Comparison of ENCODE assay signal across 14 cellular contexts in genomic region chr2:100875516-100876230, GRCh38. TPM values are rescaled to one million over a fixed set of nuclear protein-coding genes. Genes with fewer than 3 reads are reported as not detected.
DNase-seq lines count a peak whose midpoint lies in the region; ATAC-seq, FAIRE-seq and TF ChIP-seq lines count a peak whose summit lies in the region.
"Had no signal": no experiment of that assay in that cellular context is flagged by ENCODE, and none has a peak within 500 bp of the region (broad histone marks: within the 10 kb centered on the region; RNA-seq: fewer than 3 reads in every experiment).

No MANE protein-coding gene starts in this region.

- CTCF ChIA-PET in activated naive CD4-positive, alpha-beta T cell treated with anti-CD3 and anti-CD28 coated beads for 36 hours (lab: Charles Lee): interaction anchor here (0.6 to 1.4 kb wide), 6 partner anchors 12 to 334 kb away, joined by 3 to 4 read pairs (median 3); no protein-coding TSS in a partner anchor
- CTCF ChIA-PET in activated naive CD4-positive, alpha-beta T cell treated with anti-CD3 and anti-CD28 coated beads, Interleukin-2, amount 10 ng/mL, durations not matched to agents 7 days and 5 days (lab: Charles Lee): no interaction called here

- peak; percentile 33 for DNase-seq in activated naive CD4-positive, alpha-beta T cell treated with anti-CD3 and anti-CD28 coated beads for 36 hours
- DNase-seq in activated naive CD4-positive, alpha-beta T cell treated with anti-CD3 and anti-CD28 coated beads, Interleukin-2, amount 10 ng/mL, durations not matched to agents 7 days and 5 days: no peak
- DNase-seq in T-helper 17 cell: no peak
- peak; percentile 70 to 75 for DNase-seq in thyroid gland
- DNase-seq in GDM1 (lab: John Stamatoyannopoulos, UW): no peak
- DNase-seq in stimulated activated CD4-positive, alpha-beta T cell treated with anti-CD3 and anti-CD28 coated beads, Interleukin-2, amount 100 ng/mL, for 48 hours: no peak
- DNase-seq: AML-193; effector memory CD8-positive, alpha-beta T cell; NCI-H526 treated with DMSO at 0.1 percent for 48 hours; psoas muscle had no signal

- H3K4me1 Mint-ChIP-seq in activated naive CD4-positive, alpha-beta T cell treated with anti-CD3 and anti-CD28 coated beads for 36 hours (ENCODE audit: low read depth): peaks cover 11% of the 10 kb centered on the region
- H3K4me1 Mint-ChIP-seq in activated naive CD4-positive, alpha-beta T cell treated with anti-CD3 and anti-CD28 coated beads, Interleukin-2, amount 10 ng/mL, durations not matched to agents 7 days and 5 days: peaks cover 15% of the 10 kb centered on the region
- peaks cover 5% of the 10 kb centered on the region for H3K4me1 Mint-ChIP-seq in T-helper 17 cell

- no peaks in the 10 kb centered on the region for H3K36me3 ChIP-seq in thyroid gland

- H3K4me3 ChIP-seq in thyroid gland (replicated peaks in 1 of 3): no peak overlapping the region
- H3K4me3 ChIP-seq: psoas muscle had no signal

- H3K36me3 Mint-ChIP-seq in activated naive CD4-positive, alpha-beta T cell treated with anti-CD3 and anti-CD28 coated beads for 36 hours (ENCODE audit: low read depth): peaks cover 1% of the 10 kb centered on the region
- H3K36me3 Mint-ChIP-seq in activated naive CD4-positive, alpha-beta T cell treated with anti-CD3 and anti-CD28 coated beads, Interleukin-2, amount 10 ng/mL, durations not matched to agents 7 days and 5 days: no peaks in the 10 kb centered on the region
- H3K36me3 Mint-ChIP-seq in T-helper 17 cell (ENCODE audit: low read depth): peaks cover 4% of the 10 kb centered on the region

- H3K9me3 ChIP-seq in T-helper 17 cell (ENCODE audit: control insufficient read depth, low read length, poor library complexity, severe bottlenecking) (no peaks in the 10 kb centered on the region), thyroid gland (no peaks in the 10 kb centered on the region)
- H3K9me3 ChIP-seq: psoas muscle had no signal

- no peaks in the 10 kb centered on the region for H3K27me3 Mint-ChIP-seq in activated naive CD4-positive, alpha-beta T cell treated with anti-CD3 and anti-CD28 coated beads for 36 hours (ENCODE audit: low read depth)
- H3K27me3 Mint-ChIP-seq in activated naive CD4-positive, alpha-beta T cell treated with anti-CD3 and anti-CD28 coated beads, Interleukin-2, amount 10 ng/mL, durations not matched to agents 7 days and 5 days: no peaks in the 10 kb centered on the region
- no peaks in the 10 kb centered on the region for H3K27me3 Mint-ChIP-seq in T-helper 17 cell

- peak; percentile 55 for FAIRE-seq in islet of Langerhans (lab: Jason Lieb, UNC)
- FAIRE-seq: HTR-8/SVneo had no signal

- H3K4me1 ChIP-seq in thyroid gland: peaks cover 32 to 35% of the 10 kb centered on the region in 2 donors
- H3K4me1 ChIP-seq: psoas muscle had no signal

- peak in 1 of 2 donors; percentile 11 for TF ChIP-seq POLR2A in thyroid gland (IDR thresholded peaks at IDR 0.05)

- ATAC-seq in T-helper 17 cell (peak; percentile 64), GM21515 (IDR thresholded peaks at IDR 0.05; ENCODE audit: unreplicated experiment) (no peak)
- ATAC-seq: effector memory CD8-positive, alpha-beta T cell; psoas muscle had no signal

- no peak overlapping the region for H3K4me3 Mint-ChIP-seq in activated naive CD4-positive, alpha-beta T cell treated with anti-CD3 and anti-CD28 coated beads for 36 hours
- no peak overlapping the region for H3K4me3 Mint-ChIP-seq in activated naive CD4-positive, alpha-beta T cell treated with anti-CD3 and anti-CD28 coated beads, Interleukin-2, amount 10 ng/mL, durations not matched to agents 7 days and 5 days
- H3K4me3 Mint-ChIP-seq in T-helper 17 cell: peak overlapping the region; percentile 12
- H3K4me3 Mint-ChIP-seq: effector memory CD8-positive, alpha-beta T cell; T-helper 1 cell treated with Interleukin-12 subunit alpha and Interleukin-12 subunit beta and Interleukin-4 antibody, amounts not matched to agents 30 μg/mL and 1 μg/mL, for 36 hours had no signal

- H3K27me3 ChIP-seq in thyroid gland: no peaks in the 10 kb centered on the region

- H3K27ac Mint-ChIP-seq in activated naive CD4-positive, alpha-beta T cell treated with anti-CD3 and anti-CD28 coated beads for 36 hours: no peak overlapping the region
- no peak overlapping the region for H3K27ac Mint-ChIP-seq in activated naive CD4-positive, alpha-beta T cell treated with anti-CD3 and anti-CD28 coated beads, Interleukin-2, amount 10 ng/mL, durations not matched to agents 7 days and 5 days
- H3K27ac Mint-ChIP-seq in T-helper 17 cell: peak overlapping the region; percentile 70
- H3K27ac Mint-ChIP-seq: T-helper 1 cell treated with Interleukin-12 subunit alpha and Interleukin-12 subunit beta and Interleukin-4 antibody, amounts not matched to agents 30 μg/mL and 1 μg/mL, for 36 hours had no signal

- H3K9me3 Mint-ChIP-seq in activated naive CD4-positive, alpha-beta T cell treated with anti-CD3 and anti-CD28 coated beads for 36 hours: no peaks in the 10 kb centered on the region
- peaks cover 3% of the 10 kb centered on the region for H3K9me3 Mint-ChIP-seq in activated naive CD4-positive, alpha-beta T cell treated with anti-CD3 and anti-CD28 coated beads, Interleukin-2, amount 10 ng/mL, durations not matched to agents 7 days and 5 days
- H3K9me3 Mint-ChIP-seq: effector memory CD8-positive, alpha-beta T cell had no signal

- peak in 1 of 6 experiments; percentile 14 for TF ChIP-seq CTCF in thyroid gland (IDR thresholded peaks at IDR 0.05)

- H3K27ac ChIP-seq in thyroid gland: peak overlapping the region; percentile 76 to 92 (median 88)
- H3K27ac ChIP-seq: psoas muscle had no signal

- 37 to 46% methylated on average over 20 of the region's 20 CpGs for WGBS in thyroid gland, 2 donors

- intact Hi-C loops in activated naive CD4-positive, alpha-beta T cell treated with anti-CD3 and anti-CD28 coated beads for 36 hours (cut with micrococcal nuclease): loop anchor here (5.0 kb wide), 1 partner anchor 63 kb away; no protein-coding TSS in a partner anchor
- intact Hi-C loops in thyroid gland (cut with DNase I): no loop called here

RNA-seq across cellular contexts. Expression of gene NPAS2, which starts 55.7 kb away (rescaled TPM):
- total RNA-seq in activated naive CD4-positive, alpha-beta T cell treated with anti-CD3 and anti-CD28 coated beads for 36 hours: 1 to 10 TPM; 5.8 to 5.9 TPM
- total RNA-seq in T-helper 17 cell (1 to 10 TPM; 4.6 to 5.9 TPM), thyroid gland (10 to 100 TPM; 12.7 to 22.8 (median 16.1) TPM)

Comparison
In these comparisons a context has a peak if more than half of its experiments do, and no peak if none do; other contexts are left out.
1. DNase-seq: peak in activated naive CD4-positive, alpha-beta T cell treated with anti-CD3 and anti-CD28 coated beads for 36 hours (single experiment) and thyroid gland (2 of 2); none in activated naive CD4-positive, alpha-beta T cell treated with anti-CD3 and anti-CD28 coated beads, Interleukin-2, amount 10 ng/mL, durations not matched to agents 7 days and 5 days (single experiment), T-helper 17 cell (0 of 3), GDM1 (single experiment) and stimulated activated CD4-positive, alpha-beta T cell treated with anti-CD3 and anti-CD28 coated beads, Interleukin-2, amount 100 ng/mL, for 48 hours (0 of 2).